Comparison of ENCODE assay signal across 1 cellular context in genomic region chr11:35771722-35772121, GRCh38.
TF ChIP-seq lines count a peak whose summit lies in the region.

No MANE protein-coding gene starts in this region.

TF ChIP-seq in WTC11, 78 proteins besides CTCF, POLR2A, EP300 and RAD21 (continued from another document):
- TF ChIP-seq ATF6 (CRISPR knock-in tag; IDR thresholded peaks at IDR 0.05): no peak
- TF ChIP-seq MXD4 (CRISPR knock-in tag; IDR thresholded peaks at IDR 0.05; ENCODE audit: borderline replicate concordance): no peak
